ENCODE assay signal across 10 cellular contexts in the genomic region with DNA sequence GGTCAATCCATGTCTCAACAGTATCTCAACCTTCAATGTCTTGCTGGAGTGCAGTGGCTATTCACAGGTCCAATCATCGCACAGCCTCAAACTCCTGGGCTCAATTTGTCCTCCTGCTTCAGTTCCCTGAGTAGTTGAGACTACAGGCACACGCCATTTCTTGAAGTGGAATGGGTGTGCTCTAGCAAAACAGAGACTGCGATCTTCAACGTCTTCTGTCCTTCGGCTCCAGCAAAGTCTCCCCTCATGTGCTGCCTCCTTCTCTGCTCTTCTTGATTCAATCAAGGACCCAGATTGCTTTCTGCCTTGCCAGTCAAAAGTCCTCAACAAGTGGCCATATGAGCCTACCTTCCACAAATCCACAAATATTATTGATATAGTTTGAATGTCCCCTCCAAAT.
"Had no signal": no experiment of that assay in that cellular context is flagged by ENCODE, and none has a peak within 500 bp of the region (broad histone marks: within the 10 kb centered on the region; RNA-seq: fewer than 3 reads in every experiment).

No MANE protein-coding gene starts in this region.

- H3K27ac Mint-ChIP-seq: HFFc6 had no signal

- H3K9ac ChIP-seq: KMS-11 had no signal

- DNase-seq: GOT3, H7, HFFc6, IMR-90, Karpas-422, KBM-7 had no signal

- H3K4me2 ChIP-seq: KMS-11 had no signal

- H3K4me3 Mint-ChIP-seq: HFFc6 had no signal

- ATAC-seq: HCT116, HepG2 had no signal

- H3K9me3 Mint-ChIP-seq: HFFc6 had no signal

- FAIRE-seq: HepG2 had no signal

- H3K27ac ChIP-seq: HL-60, KMS-11 had no signal
